Comparison of ENCODE assay signal across 1 cellular context in the genomic region with DNA sequence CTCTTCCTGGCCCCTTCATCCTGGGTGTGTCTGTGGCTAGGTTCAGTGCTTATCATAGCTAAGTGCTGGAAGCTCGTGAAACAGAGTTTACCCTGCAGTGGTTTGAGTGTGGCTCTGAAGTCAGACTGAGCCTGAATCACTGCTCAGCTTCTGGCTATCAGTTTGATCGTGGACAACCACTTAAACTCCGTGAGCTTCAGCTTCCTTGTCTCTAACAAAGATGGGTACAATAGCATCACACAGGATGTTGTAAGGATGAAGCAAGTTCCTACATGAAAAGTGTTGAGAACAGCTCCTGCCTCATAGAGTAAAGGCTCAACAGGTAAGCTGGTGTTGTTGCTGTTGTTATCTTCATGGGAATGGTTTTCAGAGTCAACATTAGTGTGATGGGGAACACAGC.
TF ChIP-seq lines count a peak whose summit lies in the region.

No MANE protein-coding gene starts in this region.

TF ChIP-seq in A549, 52 proteins besides CTCF, POLR2A, EP300 and RAD21 (continued from another document):
- TF ChIP-seq TFCP2L1 (CRISPR knock-in tag; IDR thresholded peaks at IDR 0.05): no peak
